18 cellular contexts compared by ENCODE assay signal in genomic region chr12:114917307-114917706, GRCh38.
"Had no signal": no experiment of that assay in that cellular context is flagged by ENCODE, and none has a peak within 500 bp of the region (broad histone marks: within the 10 kb centered on the region; RNA-seq: fewer than 3 reads in every experiment).

No MANE protein-coding gene starts in this region.

- H3K4me1 ChIP-seq: breast epithelium had no signal

- DNase-seq: activated CD4-positive, alpha-beta T cell treated with anti-CD3 and anti-CD28 coated beads for 4 hours; activated CD4-positive, alpha-beta T cell treated with anti-CD3 and anti-CD28 coated beads, Interleukin-2, amount 50 U/mL, for 4 hours; activated CD8-positive, alpha-beta memory T cell treated with anti-CD3 and anti-CD28 coated beads, Interleukin-2, amount 10 ng/mL, durations not matched to agents 7 days and 5 days; activated effector memory CD4-positive, alpha-beta T cell treated with Interleukin-2 at 50 U/mL for 16 hours; activated naive CD4-positive, alpha-beta T cell; activated T-cell treated with anti-CD3 and anti-CD28 coated beads, Interleukin-2, amount 50 U/mL, for 24 hours; aorta; NCI-H1092; NCI-H2029 treated with DMSO at 0.1 percent for 48 hours; NCI-H345; NCI-H510A; NCI-H526 treated with DMSO at 0.1 percent for 48 hours; NCI-H82; NK-92 treated with Interleukin-12 subunit alpha and Interleukin-12 subunit beta, amount 100 ng/mL, for 24 hours; SHP77 treated with DMSO at 0.1 percent for 48 hours had no signal

- H3K4me3 ChIP-seq: breast epithelium had no signal

- H3K4me2 ChIP-seq: KMS-11 had no signal

- ATAC-seq: activated CD4-positive, CD25-positive, alpha-beta regulatory T cell treated with anti-CD3 and anti-CD28 coated beads, Interleukin-2, amount 50 U/mL, for 24 hours; activated CD8-positive, alpha-beta memory T cell treated with anti-CD3 and anti-CD28 coated beads, Interleukin-2, amount 10 ng/mL, durations not matched to agents 7 days and 5 days had no signal

- H3K9ac ChIP-seq: KMS-11 had no signal

- H3K27me3 ChIP-seq: breast epithelium had no signal

- H3K27ac ChIP-seq: breast epithelium, KMS-11 had no signal

- H3K36me3 ChIP-seq: breast epithelium had no signal
